In the genomic region with DNA sequence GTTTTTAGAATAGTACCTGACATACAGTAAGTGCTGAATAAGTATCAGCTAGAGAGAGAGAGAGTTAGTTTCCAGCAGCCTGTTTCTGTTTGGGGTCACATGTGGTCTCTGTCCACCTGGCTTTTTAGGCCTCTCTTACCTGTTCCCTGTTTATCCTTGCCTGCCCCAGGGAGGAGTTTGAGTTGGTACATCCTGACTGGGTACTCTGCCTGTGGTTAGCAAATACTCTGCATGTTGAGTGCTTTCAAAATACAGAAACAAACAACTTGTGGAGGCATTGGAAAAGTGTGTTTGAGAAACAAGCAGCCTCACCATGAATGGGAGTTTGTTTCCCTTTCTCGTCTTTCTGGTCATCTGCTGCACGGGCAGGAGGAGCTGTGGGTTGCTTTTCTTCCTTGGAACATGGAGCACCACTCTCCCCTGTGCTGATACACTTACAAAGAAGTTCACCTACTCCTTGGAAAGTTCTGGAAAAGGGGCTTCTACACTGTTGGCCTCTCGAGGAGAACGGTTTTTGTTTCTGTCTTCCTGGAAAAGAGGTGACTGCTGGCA, we compare ENCODE assay signal across 1 cellular context.
TF ChIP-seq lines count a peak whose summit lies in the region.

No MANE protein-coding gene starts in this region.

TF ChIP-seq in HEK293, 187 proteins besides CTCF, POLR2A, EP300 and RAD21 (continued from another document):
- TF ChIP-seq PRDM10 (tag by site-specific recombination; IDR thresholded peaks at IDR 0.05) = peak; percentile 67
- TF ChIP-seq, protein P1, sequence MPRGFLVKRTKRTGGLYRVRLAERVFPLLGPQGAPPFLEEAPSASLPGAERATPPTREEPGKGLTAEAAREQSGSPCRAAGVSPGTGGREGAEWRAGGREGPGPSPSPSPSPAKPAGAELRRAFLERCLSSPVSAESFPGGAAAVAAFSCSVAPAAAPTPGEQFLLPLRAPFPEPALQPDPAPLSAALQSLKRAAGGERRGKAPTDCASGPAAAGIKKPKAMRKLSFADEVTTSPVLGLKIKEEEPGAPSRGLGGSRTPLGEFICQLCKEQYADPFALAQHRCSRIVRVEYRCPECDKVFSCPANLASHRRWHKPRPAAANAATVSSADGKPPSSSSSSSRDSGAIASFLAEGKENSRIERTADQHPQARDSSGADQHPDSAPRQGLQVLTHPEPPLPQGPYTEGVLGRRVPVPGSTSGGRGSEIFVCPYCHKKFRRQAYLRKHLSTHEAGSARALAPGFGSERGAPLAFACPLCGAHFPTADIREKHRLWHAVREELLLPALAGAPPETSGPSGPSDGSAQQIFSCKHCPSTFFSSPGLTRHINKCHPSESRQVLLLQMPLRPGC (tag by site-specific recombination; IDR thresholded peaks at IDR 0.05) = no peak
- no peak for TF ChIP-seq ZNF350 (tag by site-specific recombination; IDR thresholded peaks at IDR 0.05)
